Comparison of ENCODE assay signal across 9 cellular contexts in genomic region chrX:129360175-129360574, GRCh38.
DNase-seq lines count a peak whose midpoint lies in the region; ATAC-seq, FAIRE-seq and TF ChIP-seq lines count a peak whose summit lies in the region.
"Had no signal": no experiment of that assay in that cellular context is flagged by ENCODE, and none has a peak within 500 bp of the region (broad histone marks: within the 10 kb centered on the region; RNA-seq: fewer than 3 reads in every experiment).

No MANE protein-coding gene starts in this region.

- no peaks in the 10 kb centered on the region for H3K9me1 ChIP-seq in keratinocyte (ENCODE audit: control insufficient read depth, extremely low read depth, insufficient read depth, low read length)

- H3K4me1 ChIP-seq in astrocyte (ENCODE audit: insufficient read depth, low read length) = no peaks in the 10 kb centered on the region
- no peaks in the 10 kb centered on the region for H3K4me1 ChIP-seq in keratinocyte (ENCODE audit: control insufficient read depth, extremely low read depth, insufficient read depth, low read length)
- H3K4me1 ChIP-seq: uterus had no signal

- H3K36me3 Mint-ChIP-seq in astrocyte (ENCODE audit: low read depth, unreplicated experiment) = no peaks in the 10 kb centered on the region

- H3K4me3 Mint-ChIP-seq in astrocyte (ENCODE audit: unreplicated experiment) = no peak overlapping the region

- H3K9me3 Mint-ChIP-seq in astrocyte (ENCODE audit: unreplicated experiment) = no peaks in the 10 kb centered on the region

- H2AFZ ChIP-seq in astrocyte (ENCODE audit: low read depth, low read length) (no peak overlapping the region), keratinocyte (ENCODE audit: control insufficient read depth, low read length) (no peak overlapping the region)

- no peak overlapping the region for H3K4me2 ChIP-seq in astrocyte (ENCODE audit: low read length)
- H3K4me2 ChIP-seq in keratinocyte (ENCODE audit: control insufficient read depth, extremely low read depth, insufficient read depth, low read depth, low read length) = no peak overlapping the region

- H3K79me2 ChIP-seq in astrocyte (ENCODE audit: insufficient read depth, low read length) (no peaks in the 10 kb centered on the region), keratinocyte (ENCODE audit: control insufficient read depth, insufficient read depth, low read length) (no peaks in the 10 kb centered on the region)

- TF ChIP-seq CTCF in astrocyte (IDR thresholded peaks at IDR 0.05; ENCODE audit: insufficient read depth, low read depth, low read length) (peak; percentile 47), keratinocyte (optimal IDR thresholded peaks at IDR 0.05 in 1 of 3, IDR thresholded peaks at IDR 0.05 in 1 of 3, conservative IDR thresholded peaks at IDR 0.05 in 1 of 3; ENCODE audit: extremely low read depth in 1 of 3, insufficient read depth in 2 of 3, low read length in 3 of 3) (peak; percentile 47 to 70 (median 57))

- H3K9ac ChIP-seq in astrocyte (ENCODE audit: low read length) = no peak overlapping the region
- no peak overlapping the region for H3K9ac ChIP-seq in keratinocyte (ENCODE audit: control insufficient read depth, extremely low read depth, insufficient read depth, low read length)

- ATAC-seq in GM21447 (IDR thresholded peaks at IDR 0.05; ENCODE audit: unreplicated experiment) = peak; percentile 79

- H3K27me3 ChIP-seq in astrocyte (ENCODE audit: insufficient read depth, low read length) (no peaks in the 10 kb centered on the region), keratinocyte (ENCODE audit: control insufficient read depth, extremely low read depth, insufficient read depth, low read length) (no peaks in the 10 kb centered on the region)
- H3K27me3 ChIP-seq: uterus had no signal

- H3K4me3 ChIP-seq in astrocyte (ENCODE audit: insufficient read depth, low read depth, low read length) = no peak overlapping the region
- H3K4me3 ChIP-seq in keratinocyte (ENCODE audit: control insufficient read depth in 2 of 3, extremely low read depth in 1 of 3, insufficient read depth in 2 of 3, low read depth in 1 of 3, low read length in 3 of 3) = no peak overlapping the region
- H3K4me3 ChIP-seq: uterus had no signal

- no peak for FAIRE-seq in astrocyte (lab: Jason Lieb, UNC)
- no peak for FAIRE-seq in keratinocyte (lab: Jason Lieb, UNC)

- H3K27me3 Mint-ChIP-seq in astrocyte (ENCODE audit: low read depth, unreplicated experiment) = no peaks in the 10 kb centered on the region

- no peaks in the 10 kb centered on the region for H3K4me1 Mint-ChIP-seq in astrocyte (ENCODE audit: low read depth, unreplicated experiment)

- H3K27ac Mint-ChIP-seq in astrocyte (ENCODE audit: unreplicated experiment) = no peak overlapping the region

- H4K20me1 ChIP-seq in astrocyte (ENCODE audit: insufficient read depth, low read length) = no peaks in the 10 kb centered on the region
- no peaks in the 10 kb centered on the region for H4K20me1 ChIP-seq in keratinocyte (ENCODE audit: control insufficient read depth, extremely low read depth, insufficient read depth, low read length)

- H3K9me3 ChIP-seq in astrocyte (ENCODE audit: insufficient read depth, low read depth, low read length) = no peaks in the 10 kb centered on the region
- no peaks in the 10 kb centered on the region for H3K9me3 ChIP-seq in keratinocyte (ENCODE audit: control insufficient read depth, low read depth, low read length)
- H3K9me3 ChIP-seq: uterus had no signal

- peak; percentile 18 to 79 (median 60) for DNase-seq in NCI-H1417 (lab: John Stamatoyannopoulos, UW)
- DNase-seq in NCI-H1417 treated with DMSO at 0.1 percent for 48 hours (lab: John Stamatoyannopoulos, UW) = no peak
- peak; percentile 4 for DNase-seq in HS-27A (ENCODE audit: low read depth)
- DNase-seq in RPMI7951 (ENCODE audit: low read depth) = peak; percentile 29
- DNase-seq in astrocyte (ENCODE audit: low read depth) = peak; percentile 12
- DNase-seq in keratinocyte (ENCODE audit: low read depth, low spot score) = peak; percentile 11
- peak; percentile 4 for DNase-seq in stimulated activated CD8-positive, alpha-beta memory T cell treated with anti-CD3 and anti-CD28 coated beads, Interleukin-4, amount 100 ng/mL, for 24 hours (ENCODE audit: low read depth)

- H3K36me3 ChIP-seq in astrocyte (ENCODE audit: insufficient read depth, low read length) (no peaks in the 10 kb centered on the region), keratinocyte (ENCODE audit: control insufficient read depth in 2 of 2, extremely low read depth in 1 of 2, insufficient read depth in 2 of 2, low read length in 2 of 2) (no peaks in the 10 kb centered on the region)
- H3K36me3 ChIP-seq: uterus had no signal

- dilution Hi-C loops in keratinocyte (cut with MboI; ENCODE audit: extremely low pct_ligation_motif_present, low sequenced_read_pairs) = no loop called here

- no peak overlapping the region for H3K27ac ChIP-seq in astrocyte (ENCODE audit: low read depth, low read length)
- H3K27ac ChIP-seq in keratinocyte (ENCODE audit: control insufficient read depth, insufficient read depth, low read length) = no peak overlapping the region
- H3K27ac ChIP-seq: uterus had no signal
